8 cellular contexts compared by ENCODE assay signal in the genomic region with DNA sequence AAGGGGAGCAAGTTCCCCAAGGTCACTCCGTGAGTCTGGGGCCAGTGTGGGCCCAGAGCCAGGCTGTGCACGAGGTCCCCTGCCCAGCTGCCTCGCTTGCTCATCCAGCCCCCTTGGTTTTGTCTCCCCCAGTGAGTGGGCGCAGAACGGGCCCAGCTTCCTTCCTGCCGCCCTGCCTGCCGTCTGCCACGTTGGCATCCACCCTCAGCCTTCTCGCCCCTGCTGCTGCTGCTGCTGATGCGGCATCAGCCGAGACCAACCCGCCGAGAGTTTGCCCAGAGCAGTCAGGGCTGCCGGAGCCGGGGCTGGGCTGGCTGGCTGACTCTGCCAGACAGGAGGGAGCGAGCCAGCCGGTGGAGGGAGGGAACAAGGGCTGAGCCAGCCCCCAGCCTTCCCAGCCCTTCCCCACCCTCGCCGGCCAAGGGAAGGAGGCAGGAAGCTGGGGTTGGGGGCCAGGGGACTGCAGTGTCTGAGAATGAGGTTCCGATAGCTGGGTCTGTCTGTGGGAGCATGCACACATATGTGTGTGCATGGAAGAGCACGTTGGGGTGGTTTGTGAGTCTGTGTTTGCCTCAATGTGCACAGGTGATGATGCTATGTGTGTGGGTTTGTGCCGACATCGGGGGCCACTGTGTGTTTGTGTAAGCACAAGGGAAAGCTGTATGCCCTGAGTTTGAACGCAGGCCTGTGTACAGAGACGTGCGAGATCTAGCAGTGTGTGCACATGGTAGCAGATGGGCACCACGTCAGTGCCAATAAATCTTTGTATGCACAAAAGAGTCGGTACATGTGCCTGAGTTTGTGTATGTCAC. TPM values are rescaled to one million over a fixed set of nuclear protein-coding genes. Genes with fewer than 3 reads are reported as not detected.
DNase-seq lines count a peak whose midpoint lies in the region; ATAC-seq and TF ChIP-seq lines count a peak whose summit lies in the region.

No MANE protein-coding gene starts in this region.

- no peak for ATAC-seq in GM21619 (IDR thresholded peaks at IDR 0.05; ENCODE audit: unreplicated experiment)
- no peak for ATAC-seq in HG02763 (IDR thresholded peaks at IDR 0.05; ENCODE audit: unreplicated experiment)
- no peak for ATAC-seq in left lung

- peaks cover 28 to 32% of the 10 kb centered on the region in 2 donors for H3K4me1 Mint-ChIP-seq in immature natural killer cell

- H3K4me3 Mint-ChIP-seq in immature natural killer cell: peak overlapping the region; percentile 15 to 79 (median 45)

- DNase-seq in NCI-H774 (lab: John Stamatoyannopoulos, UW): peak; percentile 20
- peak; percentile 46 for DNase-seq in activated gamma-delta T cell treated with anti-CD3 and anti-CD28 coated beads, Interleukin-2, amount 50 U/mL, for 16 hours (ENCODE audit: low read depth)
- peak; percentile 41 to 47 (median 45) for DNase-seq in immature natural killer cell
- DNase-seq in stimulated activated CD8-positive, alpha-beta memory T cell treated with anti-CD3 and anti-CD28 coated beads, Interleukin-15, amount 100 ng/mL, for 4 hours (ENCODE audit: low read depth in 2 of 2): peak; percentile 42 to 53
- DNase-seq in superior temporal gyrus (ENCODE audit: extremely low spot score): no peak
- no peak for DNase-seq in left lung

- peaks cover 0 to 5% (median 2%) of the 10 kb centered on the region in 3 donors for H3K27me3 Mint-ChIP-seq in immature natural killer cell (ENCODE audit: low read depth in 3 of 3)

- peaks cover 33 to 62% of the 10 kb centered on the region in 2 donors for H3K4me1 ChIP-seq in left lung

- no peaks in the 10 kb centered on the region for H3K27me3 ChIP-seq in left lung

- H3K9me3 ChIP-seq in left lung: no peaks in the 10 kb centered on the region

- no peaks in the 10 kb centered on the region for H3K36me3 Mint-ChIP-seq in immature natural killer cell

- no peaks in the 10 kb centered on the region for H3K36me3 ChIP-seq in left lung

- intact Hi-C loops in left lung (cut with DNase I): no loop called here

- TF ChIP-seq CTCF in left lung (IDR thresholded peaks at IDR 0.05): no peak

- peak overlapping the region; percentile 4 to 81 (median 58) for H3K27ac Mint-ChIP-seq in immature natural killer cell

- peak overlapping the region in 1 of 2 donors; percentile 50 for H3K27ac ChIP-seq in left lung

- no peak overlapping the region for H3K4me3 ChIP-seq in left lung

- H3K9me3 Mint-ChIP-seq in immature natural killer cell: no peaks in the 10 kb centered on the region

RNA-seq across cellular contexts. Expression of gene WASF2, which starts 31.6 kb away (rescaled TPM):
- 10 to 100 TPM; 36.6 to 90.0 (median 39.5) TPM for polyA plus RNA-seq in immature natural killer cell
- 100 to 1,000 TPM; 108 to 138 TPM for total RNA-seq in left lung

Comparison
In these comparisons a context has a peak if more than half of its experiments do, and no peak if none do; other contexts are left out.
1. DNase-seq: peak in NCI-H774 (single experiment), activated gamma-delta T cell treated with anti-CD3 and anti-CD28 coated beads, Interleukin-2, amount 50 U/mL, for 16 hours (single experiment), immature natural killer cell (3 of 3) and stimulated activated CD8-positive, alpha-beta memory T cell treated with anti-CD3 and anti-CD28 coated beads, Interleukin-15, amount 100 ng/mL, for 4 hours (2 of 2); none in superior temporal gyrus (single experiment) and left lung (0 of 2).